Comparison of ENCODE assay signal across 1 cellular context in genomic region chr15:74901612-74902063, GRCh38.
TF ChIP-seq lines count a peak whose summit lies in the region.

No MANE protein-coding gene starts in this region.

TF ChIP-seq in H1, 55 proteins besides CTCF, POLR2A, EP300 and RAD21:
- TF ChIP-seq SAP30 (IDR thresholded peaks at IDR 0.05; ENCODE audit: insufficient read depth, insufficient replicate concordance, low read length) (no peak), SP2 (IDR thresholded peaks at IDR 0.05; ENCODE audit: low read length) (no peak), TCF12 (IDR thresholded peaks at IDR 0.05; ENCODE audit: low read depth, low read length) (no peak)
